ENCODE assay signal across 15 cellular contexts in genomic region chr2:119574108-119574815, GRCh38. TPM values are rescaled to one million over a fixed set of nuclear protein-coding genes. Genes with fewer than 3 reads are reported as not detected.
DNase-seq lines count a peak whose midpoint lies in the region; ATAC-seq lines count a peak whose summit lies in the region.
"Had no signal": no experiment of that assay in that cellular context is flagged by ENCODE, and none has a peak within 500 bp of the region (broad histone marks: within the 10 kb centered on the region; RNA-seq: fewer than 3 reads in every experiment).

No MANE protein-coding gene starts in this region.

- intact Hi-C loops in activated CD4-positive, alpha-beta T cell treated with anti-CD3 and anti-CD28 coated beads for 36 hours (cut with DNase I, micrococcal nuclease): no loop called here

- CTCF ChIA-PET in activated CD4-positive, alpha-beta T cell treated with anti-CD3 and anti-CD28 coated beads for 36 hours (lab: Charles Lee): no interaction called here

- no peak overlapping the region for H3K4me3 Mint-ChIP-seq in activated CD4-positive, alpha-beta T cell treated with anti-CD3 and anti-CD28 coated beads for 36 hours
- no peak overlapping the region for H3K4me3 Mint-ChIP-seq in stimulated activated naive B cell treated with anti-CD40 and anti-IgM and Interleukin-4, amounts not matched to agents 10 μg/mL and 1 μg/mL and 100 μg/mL, for 72 hours
- H3K4me3 Mint-ChIP-seq: activated CD4-positive, alpha-beta memory T cell treated with anti-CD3 and anti-CD28 coated beads for 36 hours; dendritic cell treated with granulocyte-macrophage colony-stimulating factor and Interleukin-4, amounts not matched to agents 40 ng/mL and 50 ng/mL, for 4 days had no signal

- H3K4me1 Mint-ChIP-seq in activated CD4-positive, alpha-beta T cell treated with anti-CD3 and anti-CD28 coated beads for 36 hours: peaks cover 2% of the 10 kb centered on the region
- H3K4me1 Mint-ChIP-seq in stimulated activated naive B cell treated with anti-CD40 and anti-IgM and Interleukin-4, amounts not matched to agents 10 μg/mL and 1 μg/mL and 100 μg/mL, for 72 hours: no peaks in the 10 kb centered on the region

- peaks cover 4% of the 10 kb centered on the region for H3K9me3 Mint-ChIP-seq in activated CD4-positive, alpha-beta T cell treated with anti-CD3 and anti-CD28 coated beads for 36 hours (ENCODE audit: low read depth)
- H3K9me3 Mint-ChIP-seq in stimulated activated naive B cell treated with anti-CD40 and anti-IgM and Interleukin-4, amounts not matched to agents 10 μg/mL and 1 μg/mL and 100 μg/mL, for 72 hours: peaks cover 0 to 3% of the 10 kb centered on the region in 2 donors

- H3K27me3 Mint-ChIP-seq in activated CD4-positive, alpha-beta T cell treated with anti-CD3 and anti-CD28 coated beads for 36 hours: peaks cover 32% of the 10 kb centered on the region
- peaks cover 19 to 20% of the 10 kb centered on the region in 2 donors for H3K27me3 Mint-ChIP-seq in stimulated activated naive B cell treated with anti-CD40 and anti-IgM and Interleukin-4, amounts not matched to agents 10 μg/mL and 1 μg/mL and 100 μg/mL, for 72 hours
- H3K27me3 Mint-ChIP-seq: dendritic cell treated with granulocyte-macrophage colony-stimulating factor and Interleukin-4, amounts not matched to agents 40 ng/mL and 50 ng/mL, for 4 days had no signal

- peak; percentile 90 for ATAC-seq in activated CD4-positive, alpha-beta T cell treated with anti-CD3 and anti-CD28 coated beads for 36 hours
- ATAC-seq in GM21619 (IDR thresholded peaks at IDR 0.05; ENCODE audit: unreplicated experiment) (peak; percentile 96), HG03103 (IDR thresholded peaks at IDR 0.05; ENCODE audit: low read depth, unreplicated experiment) (peak; percentile 95)
- peak; percentile 90 to 94 for ATAC-seq in stimulated activated naive B cell treated with anti-CD40 and anti-IgM and Interleukin-4, amounts not matched to agents 10 μg/mL and 1 μg/mL and 100 μg/mL, for 72 hours (replicated peaks)
- ATAC-seq: K562, left colon had no signal

- POLR2A ChIA-PET in activated CD4-positive, alpha-beta T cell treated with anti-CD3 and anti-CD28 coated beads for 36 hours (lab: Charles Lee): no interaction called here

- peaks cover 3% of the 10 kb centered on the region for H3K36me3 Mint-ChIP-seq in activated CD4-positive, alpha-beta T cell treated with anti-CD3 and anti-CD28 coated beads for 36 hours (ENCODE audit: low read depth)
- peaks cover 0 to 4% of the 10 kb centered on the region in 2 donors for H3K36me3 Mint-ChIP-seq in stimulated activated naive B cell treated with anti-CD40 and anti-IgM and Interleukin-4, amounts not matched to agents 10 μg/mL and 1 μg/mL and 100 μg/mL, for 72 hours
- H3K36me3 Mint-ChIP-seq: activated CD4-positive, alpha-beta memory T cell treated with anti-CD3 and anti-CD28 coated beads for 36 hours had no signal

- DNase-seq in activated CD4-positive, alpha-beta T cell treated with anti-CD3 and anti-CD28 coated beads for 36 hours: no peak
- DNase-seq in activated CD4-positive, alpha-beta T cell treated with anti-CD3 and anti-CD28 coated beads, Interleukin-2, amount 50 U/mL, for 4 hours: no peak
- DNase-seq in stimulated activated naive B cell treated with anti-CD40 and anti-IgM and Interleukin-4, amounts not matched to agents 10 μg/mL and 1 μg/mL and 100 μg/mL, for 72 hours: no peak
- DNase-seq in NCI-H2081 (lab: John Stamatoyannopoulos, UW) (no peak), superior temporal gyrus (ENCODE audit: extremely low spot score) (no peak), CD1c-positive myeloid dendritic cell (ENCODE audit: extremely low spot score) (no peak)
- DNase-seq: activated CD4-positive, alpha-beta memory T cell treated with anti-CD3 and anti-CD28 coated beads for 36 hours; foreskin melanocyte; left colon; NCI-H510A treated with DMSO at 0.1 percent for 48 hours; nucleus accumbens had no signal

- no peak overlapping the region for H3K27ac Mint-ChIP-seq in activated CD4-positive, alpha-beta T cell treated with anti-CD3 and anti-CD28 coated beads for 36 hours
- no peak overlapping the region for H3K27ac Mint-ChIP-seq in stimulated activated naive B cell treated with anti-CD40 and anti-IgM and Interleukin-4, amounts not matched to agents 10 μg/mL and 1 μg/mL and 100 μg/mL, for 72 hours
- H3K27ac Mint-ChIP-seq: activated CD4-positive, alpha-beta memory T cell treated with anti-CD3 and anti-CD28 coated beads for 36 hours; dendritic cell treated with granulocyte-macrophage colony-stimulating factor and Interleukin-4, amounts not matched to agents 40 ng/mL and 50 ng/mL, for 4 days had no signal

RNA-seq across cellular contexts. Expression of gene CFAP221, which starts 30.0 kb away (rescaled TPM):
- total RNA-seq in activated CD4-positive, alpha-beta T cell treated with anti-CD3 and anti-CD28 coated beads for 36 hours: not detected
- total RNA-seq: activated CD4-positive, alpha-beta memory T cell treated with anti-CD3 and anti-CD28 coated beads for 36 hours; left colon had no signal

RNA-seq across cellular contexts. Expression of gene SCTR, which starts 50.0 kb away (rescaled TPM):
- not detected for total RNA-seq in activated CD4-positive, alpha-beta T cell treated with anti-CD3 and anti-CD28 coated beads for 36 hours
- total RNA-seq: activated CD4-positive, alpha-beta memory T cell treated with anti-CD3 and anti-CD28 coated beads for 36 hours; K562 had no signal
